8 cellular contexts compared by ENCODE assay signal in genomic region chrX:140765043-140765784, GRCh38. TPM values are rescaled to one million over a fixed set of nuclear protein-coding genes. Genes with fewer than 3 reads are reported as not detected.
DNase-seq lines count a peak whose midpoint lies in the region; ATAC-seq and TF ChIP-seq lines count a peak whose summit lies in the region.

No MANE protein-coding gene starts in this region.

- H3K9me1 ChIP-seq in IMR-90 (ENCODE audit: insufficient read depth, low read length), result no peaks in the 10 kb centered on the region

- H2BK5ac ChIP-seq in IMR-90 (ENCODE audit: low read depth, low read length, poor library complexity, severe bottlenecking), result peak overlapping the region; percentile 25
- no peak overlapping the region for H2BK5ac ChIP-seq in neuronal stem cell (ENCODE audit: low read length)

- peaks cover 8% of the 10 kb centered on the region; the same call in 1 of the 2 replicates for H4K20me1 ChIP-seq in IMR-90 (ENCODE audit: insufficient read depth, low read length)

- POLR2A ChIA-PET in IMR-90 (lab: Charles Lee; ENCODE audit: unreplicated experiment), result no interaction called here

- peak overlapping the region; percentile 61; the same call in 1 of the 2 replicates for H3K18ac ChIP-seq in IMR-90 (ENCODE audit: low read depth, low read length)
- no peak overlapping the region for H3K18ac ChIP-seq in neuronal stem cell (ENCODE audit: low read length)

- H3K9ac ChIP-seq in IMR-90 (ENCODE audit: low read depth, low read length), result peak overlapping the region; percentile 81
- peak overlapping the region; percentile 21 for H3K9ac ChIP-seq in neuronal stem cell (ENCODE audit: low read depth, low read length, poor library complexity)

- H3K4me1 ChIP-seq in BE2C, result no peaks in the 10 kb centered on the region
- no peaks in the 10 kb centered on the region for H3K4me1 ChIP-seq in IMR-90 (ENCODE audit: control insufficient read depth, insufficient read depth, low read length)
- H3K4me1 ChIP-seq in esophagus squamous epithelium, result peaks cover 0 to 12% (median 0%) of the 10 kb centered on the region in 3 donors
- no peaks in the 10 kb centered on the region for H3K4me1 ChIP-seq in neuronal stem cell (ENCODE audit: control insufficient read depth in 2 of 2, insufficient read depth in 1 of 2, low read depth in 1 of 2, low read length in 2 of 2)

- TF ChIP-seq POLR2A in IMR-90 (IDR thresholded peaks at IDR 0.05; ENCODE audit: low read depth, low read length), result peak; percentile 37; the same call in 1 of the 2 replicates
- TF ChIP-seq POLR2A in esophagus squamous epithelium (IDR thresholded peaks at IDR 0.05), result no peak

- no peak for TF ChIP-seq RAD21 in IMR-90 (IDR thresholded peaks at IDR 0.05; ENCODE audit: low read length)

- TSS peak; percentile 65 for BruUV-seq in IMR-90 (replicated peaks; lab: Mats Ljungman, UMichigan)

- no peak overlapping the region for H2BK20ac ChIP-seq in IMR-90 (ENCODE audit: low read depth, low read length)

- H3K4ac ChIP-seq in IMR-90 (ENCODE audit: low read depth, low read length), result peak overlapping the region; percentile 69
- no peak overlapping the region for H3K4ac ChIP-seq in neuronal stem cell (ENCODE audit: low read length)

- H3K27ac ChIP-seq in IMR-90 (ENCODE audit: insufficient read depth, low read length), result peak overlapping the region; percentile 60
- no peak overlapping the region for H3K27ac ChIP-seq in esophagus squamous epithelium
- H3K27ac ChIP-seq in neuronal stem cell (replicated peaks; ENCODE audit: low read length), result no peak overlapping the region

- intact Hi-C loops in IMR-90 (cut with micrococcal nuclease) (no loop called here), esophagus squamous epithelium (cut with DNase I) (no loop called here)

- dilution Hi-C loops in IMR-90 (cut with HindIII; ENCODE audit: low sequenced_read_pairs, unreplicated experiment), result no loop called here

- H4K5ac ChIP-seq in IMR-90 (ENCODE audit: low read depth, low read length), result peak overlapping the region; percentile 58

- H4K8ac ChIP-seq in IMR-90 (ENCODE audit: low read depth in 2 of 2, low read length in 2 of 2), result peak overlapping the region; percentile 35 to 61; a peak in 2 of 4 replicates
- H4K8ac ChIP-seq in neuronal stem cell (ENCODE audit: low read depth, low read length), result no peak overlapping the region

- TF ChIP-seq CTCF in BE2C (IDR thresholded peaks at IDR 0.05; ENCODE audit: low read depth, low read length) (no peak), IMR-90 (conservative IDR thresholded peaks at IDR 0.05; ENCODE audit: low read depth, low read length) (no peak), esophagus squamous epithelium (IDR thresholded peaks at IDR 0.05) (no peak)

- H3K4me2 ChIP-seq in IMR-90 (ENCODE audit: low read depth, low read length) (peak overlapping the region; percentile 64), neuronal stem cell (ENCODE audit: insufficient read depth, low read length, poor library complexity, severe bottlenecking) (peak overlapping the region; percentile 57)

- CTCF ChIA-PET in IMR-90 (lab: Yijun Ruan, JAX), result interaction anchor here (1.1 to 1.5 kb wide), 4 partner anchors 9 to 37 kb away, joined by 4 to 5 read pairs (median 5); no protein-coding TSS in a partner anchor

- H3K79me1 ChIP-seq in IMR-90 (ENCODE audit: low read depth in 1 of 2, low read length in 2 of 2) (peaks cover 0 to 9% of the 10 kb centered on the region in 2 experiments; a peak in 1 of 4 replicates), neuronal stem cell (ENCODE audit: low read depth, low read length) (no peaks in the 10 kb centered on the region)

- peak; percentile 4 for DNase-seq in BE2C
- peak; percentile 62 for DNase-seq in IMR-90
- DNase-seq in esophagus squamous epithelium (lab: John Stamatoyannopoulos, UW), result no peak
- DNase-seq in neuronal stem cell (ENCODE audit: low spot score), result no peak
- no peak for DNase-seq in LoVo (ENCODE audit: low spot score)

- in situ Hi-C loops in IMR-90 (cut with MboI; ENCODE audit: low sequenced_read_pairs), result no loop called here

- no peaks in the 10 kb centered on the region for H3K9me3 ChIP-seq in BE2C
- H3K9me3 ChIP-seq in IMR-90 (ENCODE audit: control insufficient read depth, insufficient read depth, low read length), result no peaks in the 10 kb centered on the region
- no peaks in the 10 kb centered on the region for H3K9me3 ChIP-seq in esophagus squamous epithelium
- H3K9me3 ChIP-seq in neuronal stem cell (replicated peaks in 1 of 2; ENCODE audit: control insufficient read depth in 2 of 2, insufficient read depth in 1 of 2, low read depth in 1 of 2, low read length in 2 of 2), result no peaks in the 10 kb centered on the region

- H2AK5ac ChIP-seq in IMR-90 (ENCODE audit: low read depth, low read length) (no peak overlapping the region), neuronal stem cell (ENCODE audit: low read depth, low read length) (no peak overlapping the region)

- peak overlapping the region; percentile 75 for H3K23ac ChIP-seq in IMR-90 (ENCODE audit: low read depth, low read length)
- no peak overlapping the region for H3K23ac ChIP-seq in neuronal stem cell (ENCODE audit: low read depth, low read length, poor library complexity)

- H2BK15ac ChIP-seq in IMR-90 (ENCODE audit: low read depth, low read length) (no peak overlapping the region), neuronal stem cell (ENCODE audit: low read length) (no peak overlapping the region)

- peak overlapping the region; percentile 80 for H2AFZ ChIP-seq in IMR-90 (replicated peaks; ENCODE audit: low read length, poor library complexity)
- no peak overlapping the region for H2AFZ ChIP-seq in neuronal stem cell (ENCODE audit: low read length)

- H2BK120ac ChIP-seq in IMR-90 (ENCODE audit: low read depth, low read length) (no peak overlapping the region; the same call in 1 of the 2 replicates), neuronal stem cell (ENCODE audit: low read depth, low read length) (no peak overlapping the region)

- no peak overlapping the region for H2BK12ac ChIP-seq in neuronal stem cell (ENCODE audit: low read length)

- H3K27me3 ChIP-seq in BE2C (no peaks in the 10 kb centered on the region), IMR-90 (ENCODE audit: control insufficient read depth, insufficient read depth, low read length) (no peaks in the 10 kb centered on the region), esophagus squamous epithelium (peaks cover 0 to 13% (median 0%) of the 10 kb centered on the region in 4 donors), neuronal stem cell (ENCODE audit: control insufficient read depth in 3 of 3, insufficient read depth in 3 of 3, low read depth in 1 of 3, low read length in 3 of 3) (no peaks in the 10 kb centered on the region)

- peak; percentile 50 for ATAC-seq in IMR-90 (ENCODE audit: low read depth)
- ATAC-seq in HG03135 (IDR thresholded peaks at IDR 0.05; ENCODE audit: unreplicated experiment), result no peak
- ATAC-seq in GM21786 (IDR thresholded peaks at IDR 0.05; ENCODE audit: unreplicated experiment), result no peak
- no peak for ATAC-seq in HG03521 (IDR thresholded peaks at IDR 0.05; ENCODE audit: unreplicated experiment)

- H3K36me3 ChIP-seq in BE2C (no peaks in the 10 kb centered on the region), IMR-90 (ENCODE audit: control insufficient read depth, insufficient read depth, low read length) (no peaks in the 10 kb centered on the region), esophagus squamous epithelium (no peaks in the 10 kb centered on the region), neuronal stem cell (replicated peaks in 1 of 2; ENCODE audit: control insufficient read depth in 2 of 2, insufficient read depth in 2 of 2, low read length in 2 of 2) (no peaks in the 10 kb centered on the region)

- peak overlapping the region; percentile 58 for H4K91ac ChIP-seq in IMR-90 (ENCODE audit: insufficient read depth, low read depth, low read length)
- H4K91ac ChIP-seq in neuronal stem cell (ENCODE audit: low read depth, low read length, poor library complexity), result no peak overlapping the region

- no CpG with 5 or more reads among the region's 19 CpGs for WGBS in IMR-90 (ENCODE audit: extremely low coverage in 2 of 2, insufficient read length in 1 of 2), 2 experiments
- WGBS in esophagus squamous epithelium, 2 donors, result 13 to 36% methylated on average over 2 to 16 of the region's 19 CpGs
- WGBS in neuronal stem cell (ENCODE audit: extremely low coverage in 2 of 2, insufficient read length in 2 of 2, insufficient replicate concordance in 1 of 2), 2 donors, result no CpG with 5 or more reads among the region's 19 CpGs

- H2AK9ac ChIP-seq in IMR-90 (replicated peaks; ENCODE audit: low read depth, low read length, poor library complexity), result no peak overlapping the region

- peak overlapping the region; percentile 50 for H3K56ac ChIP-seq in IMR-90 (ENCODE audit: extremely low read depth, insufficient read depth, low read length)

- H3K4me3 ChIP-seq in BE2C (ENCODE audit: low read depth, low read length) (peak overlapping the region; percentile 60), IMR-90 (ENCODE audit: insufficient read depth, low read depth, low read length) (peak overlapping the region; percentile 49), esophagus squamous epithelium (peak overlapping the region in 3 of 4 donors; percentile 31 to 58 (median 36)), neuronal stem cell (ENCODE audit: low read length in 2 of 2) (peak overlapping the region in 1 of 2 donors; percentile 83)

- H3K14ac ChIP-seq in IMR-90 (replicated peaks; ENCODE audit: low read depth, low read length) (peak overlapping the region; percentile 81), neuronal stem cell (ENCODE audit: low read length) (no peak overlapping the region)

TF ChIP-seq in IMR-90, 13 proteins besides CTCF, POLR2A, EP300 and RAD21 (continues in another document):
- TF ChIP-seq ELK1 (IDR thresholded peaks at IDR 0.05; ENCODE audit: borderline replicate concordance, low read depth, low read length), result no peak

RNA-seq across cellular contexts. Expression of gene LINC00632, which starts 55.7 kb away (rescaled TPM):
- polyA plus RNA-seq in BE2C (2012; ENCODE audit: insufficient read depth, insufficient read length, low read depth), result 40.0 TPM
- total RNA-seq in IMR-90 (2012; rRNA removed) (6.4 and 7.2 TPM in 2 replicates), esophagus squamous epithelium (10 to 100 TPM in 1 of 4 donors, 1 to 10 TPM in 2, under 1 TPM in 1; 0.83 to 17.0 (median 4.0) TPM)
- polyA plus RNA-seq in IMR-90 (2012; rRNA removed), result 21.9 and 25.0 TPM in 2 replicates
- polyA plus RNA-seq in IMR-90 (2012; cell fraction: cytosol; rRNA removed), result 8.1 and 9.9 TPM in 2 replicates
- polyA plus RNA-seq in IMR-90 (2012; cell fraction: nucleus; rRNA removed; ENCODE audit: low replicate concordance), result 4.3 and 24.0 TPM in 2 replicates
- 21.0 TPM for polyA plus RNA-seq in neuronal stem cell (2013, experiment 1 of 2)
- 20.5 TPM for polyA plus RNA-seq in neuronal stem cell (2013, experiment 2 of 2)

Comparison
In these comparisons a context has a peak if more than half of its experiments do, and no peak if none do; other contexts are left out.
1. DNase-seq: peak in BE2C (single experiment) and IMR-90 (single experiment); none in esophagus squamous epithelium (single experiment), neuronal stem cell (single experiment) and LoVo (single experiment).